ENCODE assay signal across 8 cellular contexts in genomic region chr6:28673800-28674671, GRCh38.
DNase-seq lines count a peak whose midpoint lies in the region; ATAC-seq and TF ChIP-seq lines count a peak whose summit lies in the region.

No MANE protein-coding gene starts in this region.

- H3K4me3 Mint-ChIP-seq in GM23338 = peak overlapping the region; percentile 82
- peak overlapping the region; percentile 54 for H3K4me3 Mint-ChIP-seq in activated naive CD4-positive, alpha-beta T cell treated with anti-CD3 and anti-CD28 coated beads, Interleukin-2, amount 10 ng/mL, durations not matched to agents 7 days and 5 days

- H3K27ac ChIP-seq in GM23338 (ENCODE audit: low read depth) = no peak overlapping the region

- H3K9ac ChIP-seq in iPS-15b (ENCODE audit: low read depth, low read length) = no peak overlapping the region

- H3K4me3 ChIP-seq in GM23338 (peak overlapping the region; percentile 75), iPS-15b (ENCODE audit: low read depth, low read length) (peak overlapping the region; percentile 92)

- H3F3A ChIP-seq in GM23338 (replicated peaks; ENCODE audit: low read depth) = no peaks in the 10 kb centered on the region

- no peaks in the 10 kb centered on the region for H4K20me1 ChIP-seq in GM23338 (replicated peaks; ENCODE audit: insufficient read depth)

- peaks cover 3% of the 10 kb centered on the region; the same call in 2 of the 3 replicates for H3K9me3 Mint-ChIP-seq in GM23338
- no peaks in the 10 kb centered on the region for H3K9me3 Mint-ChIP-seq in activated naive CD4-positive, alpha-beta T cell treated with anti-CD3 and anti-CD28 coated beads, Interleukin-2, amount 10 ng/mL, durations not matched to agents 7 days and 5 days

- H3K36me3 Mint-ChIP-seq in GM23338 (ENCODE audit: low read depth) = no peaks in the 10 kb centered on the region
- H3K36me3 Mint-ChIP-seq in activated naive CD4-positive, alpha-beta T cell treated with anti-CD3 and anti-CD28 coated beads, Interleukin-2, amount 10 ng/mL, durations not matched to agents 7 days and 5 days = no peaks in the 10 kb centered on the region

- 0 out of 2 replicates have a peak, but pooled peaks cover 6% of the 10 kb centered on the region for H3K9me2 ChIP-seq in GM23338 (ENCODE audit: insufficient read depth)

- CTCF ChIA-PET in activated naive CD4-positive, alpha-beta T cell treated with anti-CD3 and anti-CD28 coated beads, Interleukin-2, amount 10 ng/mL, durations not matched to agents 7 days and 5 days (lab: Charles Lee) = no interaction called here

- peak overlapping the region; percentile 96 for H2AFZ ChIP-seq in GM23338

- H3K4me1 ChIP-seq in GM23338 (ENCODE audit: insufficient read depth) = no peaks in the 10 kb centered on the region; the same call in 1 of the 2 replicates
- H3K4me1 ChIP-seq in iPS-15b (ENCODE audit: control insufficient read depth, insufficient read depth, low read length) = no peaks in the 10 kb centered on the region

- H3K27ac Mint-ChIP-seq in GM23338 = no peak overlapping the region
- H3K27ac Mint-ChIP-seq in activated naive CD4-positive, alpha-beta T cell treated with anti-CD3 and anti-CD28 coated beads, Interleukin-2, amount 10 ng/mL, durations not matched to agents 7 days and 5 days = no peak overlapping the region

- DNase-seq in AG09319 (ENCODE audit: extremely low read depth, low read depth) (peak; percentile 37), GM23338 (ENCODE audit: low spot score) (peak; percentile 84), NCI-H82 (lab: John Stamatoyannopoulos, UW) (peak; percentile 92)
- no peak for DNase-seq in activated naive CD4-positive, alpha-beta T cell treated with anti-CD3 and anti-CD28 coated beads, Interleukin-2, amount 10 ng/mL, durations not matched to agents 7 days and 5 days
- peak; percentile 67 to 81 for DNase-seq in stimulated activated CD4-positive, alpha-beta T cell treated with anti-CD3 and anti-CD28 coated beads, Interleukin-2, amount 100 ng/mL, for 24 hours

- no peaks in the 10 kb centered on the region for H3K9me3 ChIP-seq in iPS-15b (ENCODE audit: control insufficient read depth, insufficient read depth, low read length)

- no peaks in the 10 kb centered on the region for H3K4me1 Mint-ChIP-seq in GM23338
- H3K4me1 Mint-ChIP-seq in activated naive CD4-positive, alpha-beta T cell treated with anti-CD3 and anti-CD28 coated beads, Interleukin-2, amount 10 ng/mL, durations not matched to agents 7 days and 5 days = peaks cover 16% of the 10 kb centered on the region

- TF ChIP-seq CTCF in AG09319 (IDR thresholded peaks at IDR 0.05; ENCODE audit: low read depth, low read length) (no peak), GM23338 (conservative IDR thresholded peaks at IDR 0.05; ENCODE audit: low read depth in 2 of 2) (no peak)

- ATAC-seq in GM23338 (peak; percentile 91), HG03354 (IDR thresholded peaks at IDR 0.05; ENCODE audit: poor library complexity, severe bottlenecking, unreplicated experiment) (no peak), HG03280 (IDR thresholded peaks at IDR 0.05; ENCODE audit: unreplicated experiment) (no peak)

- H3K79me2 ChIP-seq in GM23338 (replicated peaks; ENCODE audit: insufficient read depth) = no peaks in the 10 kb centered on the region

- no peaks in the 10 kb centered on the region for H3K36me3 ChIP-seq in GM23338 (ENCODE audit: insufficient read depth)
- H3K36me3 ChIP-seq in iPS-15b (ENCODE audit: control insufficient read depth, insufficient read depth, low read length) = no peaks in the 10 kb centered on the region

- peak overlapping the region; percentile 84 for H3K4me2 ChIP-seq in GM23338

- H3K27me3 ChIP-seq in GM23338 (ENCODE audit: insufficient read depth) (peaks cover 19% of the 10 kb centered on the region), iPS-15b (ENCODE audit: control insufficient read depth, insufficient read depth, low read length) (peaks cover 21% of the 10 kb centered on the region)

- peaks cover 28% of the 10 kb centered on the region for H3K27me3 Mint-ChIP-seq in GM23338 (ENCODE audit: insufficient read depth, low read depth, poor library complexity)
- H3K27me3 Mint-ChIP-seq in activated naive CD4-positive, alpha-beta T cell treated with anti-CD3 and anti-CD28 coated beads, Interleukin-2, amount 10 ng/mL, durations not matched to agents 7 days and 5 days = peaks cover 51% of the 10 kb centered on the region

TF ChIP-seq in GM23338, 12 proteins besides CTCF, POLR2A, EP300 and RAD21 (continues in another document):
- TF ChIP-seq CREB1 (CRISPR knock-in tag; IDR thresholded peaks at IDR 0.05; ENCODE audit: low read depth) = no peak; the same call in 1 of the 2 replicates
- peak; percentile 47 for TF ChIP-seq REST (IDR thresholded peaks at IDR 0.05; ENCODE audit: unreplicated experiment)
- TF ChIP-seq POLR2AphosphoS5 (IDR thresholded peaks at IDR 0.05; ENCODE audit: low read depth) = no peak
